20 cellular contexts compared by ENCODE assay signal in the genomic region with DNA sequence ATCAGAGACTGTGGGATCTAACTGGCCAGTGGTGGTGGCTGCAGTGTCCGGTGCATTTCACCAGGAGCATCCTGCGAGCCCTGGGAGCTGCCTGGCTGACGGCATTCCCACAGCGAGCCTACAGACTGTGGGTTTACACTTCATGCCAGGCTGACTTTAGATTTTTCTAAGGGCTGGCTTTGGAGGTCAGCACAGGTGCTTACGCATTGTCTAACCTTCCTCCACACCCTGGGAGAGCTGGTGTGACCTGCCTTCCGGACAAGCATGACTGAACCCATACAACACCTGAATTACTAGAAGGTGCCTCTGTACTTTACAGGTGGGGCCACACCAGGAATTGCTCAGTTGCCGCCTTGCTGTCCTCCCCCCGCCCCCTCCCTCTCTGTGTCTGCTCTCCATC.
DNase-seq lines count a peak whose midpoint lies in the region; TF ChIP-seq lines count a peak whose summit lies in the region.
"Had no signal": no experiment of that assay in that cellular context is flagged by ENCODE, and none has a peak within 500 bp of the region (broad histone marks: within the 10 kb centered on the region; RNA-seq: fewer than 3 reads in every experiment).

No MANE protein-coding gene starts in this region.

- peak in 1 of 2 donors; percentile 62 for TF ChIP-seq POLR2A in thyroid gland (IDR thresholded peaks at IDR 0.05)

- peak; percentile 88 for DNase-seq in NCI-H2029 (lab: John Stamatoyannopoulos, UW)
- DNase-seq in NCI-H2029 treated with DMSO at 0.1 percent for 48 hours (lab: John Stamatoyannopoulos, UW) = no peak
- peak; percentile 40 to 76 for DNase-seq in NCI-H526 (lab: John Stamatoyannopoulos, UW)
- DNase-seq in kidney tubule cell (ENCODE audit: low spot score) = peak; percentile 97
- DNase-seq in thyroid gland = peak; percentile 84
- no peak for DNase-seq in NCI-H2081 treated with DMSO at 0.1 percent for 48 hours (lab: John Stamatoyannopoulos, UW)
- no peak for DNase-seq in NOMO-1 (lab: John Stamatoyannopoulos, UW; ENCODE audit: unreplicated experiment in 2 of 2)
- DNase-seq in GOT3 (lab: John Stamatoyannopoulos, UW) = no peak
- DNase-seq: activated CD4-positive, alpha-beta T cell treated with anti-CD3 and anti-CD28 coated beads for 48 hours; activated T-cell treated with anti-CD3 and anti-CD28 coated beads, Interleukin-2, amount 50 U/mL, for 24 hours; AML-193; CD8-positive, alpha-beta T cell; cerebellar nuclear complex; foreskin fibroblast; hippocampal formation; mucosa of descending colon; NCI-H1105; nephron progenitor cell; PC-3 had no signal

- H3K4me1 ChIP-seq in thyroid gland = peaks cover 45 to 55% of the 10 kb centered on the region in 2 donors

- H3K27ac ChIP-seq in thyroid gland = peak overlapping the region; percentile 34 to 90 (median 87)

- peaks cover 0 to 4% of the 10 kb centered on the region in 2 donors for H3K36me3 ChIP-seq in thyroid gland

- no peaks in the 10 kb centered on the region for H3K27me3 ChIP-seq in thyroid gland

- no peak overlapping the region for H3K4me3 ChIP-seq in thyroid gland (replicated peaks in 1 of 3)
- H3K4me3 ChIP-seq: GM12878, mucosa of descending colon had no signal

- WGBS in thyroid gland, 2 donors = 46 to 57% methylated on average over 8 of the region's 8 CpGs

- intact Hi-C loops in thyroid gland (cut with DNase I) = no loop called here

- peak in 1 of 6 experiments; percentile 3 for TF ChIP-seq CTCF in thyroid gland (IDR thresholded peaks at IDR 0.05)

- no peaks in the 10 kb centered on the region for H3K9me3 ChIP-seq in thyroid gland
- H3K9me3 ChIP-seq: mucosa of descending colon had no signal

Comparison
In these comparisons a context has a peak if more than half of its experiments do, and no peak if none do; other contexts are left out.
1. DNase-seq: peak in NCI-H2029 (single experiment), NCI-H526 (2 of 2), kidney tubule cell (single experiment) and thyroid gland (2 of 2); none in NCI-H2029 treated with DMSO at 0.1 percent for 48 hours (single experiment), NCI-H2081 treated with DMSO at 0.1 percent for 48 hours (single experiment), NOMO-1 (0 of 2) and GOT3 (single experiment).